ENCODE assay signal across 6 cellular contexts in genomic region chr2:176136375-176137248, GRCh38. TPM values are rescaled to one million over a fixed set of nuclear protein-coding genes. Genes with fewer than 3 reads are reported as not detected.
DNase-seq lines count a peak whose midpoint lies in the region; TF ChIP-seq lines count a peak whose summit lies in the region.

No MANE protein-coding gene starts in this region.

- WGBS in thyroid gland, 2 donors, result 4 to 6% methylated on average over 18 to 50 of the region's 71 CpGs

- H3K4me3 ChIP-seq in fibroblast of villous mesenchyme (ENCODE audit: low read depth, low read length), result peak overlapping the region; percentile 67
- peak overlapping the region in 1 of 3 donors; percentile 31 for H3K4me3 ChIP-seq in thyroid gland (replicated peaks in 1 of 3)

- no peaks in the 10 kb centered on the region for H3K9me3 ChIP-seq in thyroid gland

- TF ChIP-seq CTCF in fibroblast of villous mesenchyme (IDR thresholded peaks at IDR 0.05; ENCODE audit: insufficient read depth, low read depth, low read length) (no peak), thyroid gland (IDR thresholded peaks at IDR 0.05) (no peak)

- no peaks in the 10 kb centered on the region for H3K36me3 ChIP-seq in thyroid gland

- TF ChIP-seq POLR2A in thyroid gland (IDR thresholded peaks at IDR 0.05), result no peak

- peaks cover 76% of the 10 kb centered on the region for H3K27me3 ChIP-seq in thyroid gland

- intact Hi-C loops in thyroid gland (cut with DNase I), result no loop called here

- DNase-seq in activated CD8-positive, alpha-beta memory T cell treated with anti-CD3 and anti-CD28 coated beads, Interleukin-2, amount 50 U/mL, for 48 hours, result peak; percentile 58
- no peak for DNase-seq in activated CD8-positive, alpha-beta memory T cell treated with anti-CD3 and anti-CD28 coated beads for 24 hours
- DNase-seq in fibroblast of villous mesenchyme (ENCODE audit: low read depth), result peak; percentile 66
- DNase-seq in thyroid gland, result no peak
- no peak for DNase-seq in superior temporal gyrus (ENCODE audit: extremely low spot score)
- DNase-seq in hippocampal formation (lab: John Stamatoyannopoulos, UW), result no peak

- peak overlapping the region in 2 of 3 donors; percentile 46 to 69 for H3K27ac ChIP-seq in thyroid gland

- H3K4me1 ChIP-seq in thyroid gland, result peaks cover 0 to 21% of the 10 kb centered on the region in 2 donors

RNA-seq across cellular contexts. Expression of gene HOXD8, which starts 7.1 kb away (rescaled TPM):
- total RNA-seq in fibroblast of villous mesenchyme (11.9 and 15.5 TPM in 2 replicates), thyroid gland (10 to 100 TPM in 2 of 4 donors, 1 to 10 TPM in 2; 4.1 to 24.9 (median 9.9) TPM)

RNA-seq across cellular contexts. Expression of gene HOXD9, which starts 14.1 kb away (rescaled TPM):
- total RNA-seq in fibroblast of villous mesenchyme, result 10.6 and 11.2 TPM in 2 replicates
- total RNA-seq in thyroid gland, result 1 to 10 TPM in 3 of 4 donors, under 1 TPM in 1; 0.83 to 3.9 (median 2.3) TPM

RNA-seq across cellular contexts. Expression of gene HOXD4, which starts 14.7 kb away (rescaled TPM):
- total RNA-seq in fibroblast of villous mesenchyme (5.5 and 7.8 TPM in 2 replicates), thyroid gland (1 to 10 TPM; 1.6 to 4.8 (median 3.3) TPM)

RNA-seq across cellular contexts. Expression of gene HOXD10, which starts 20.0 kb away (rescaled TPM):
- total RNA-seq in fibroblast of villous mesenchyme (39.9 and 58.7 TPM in 2 replicates), thyroid gland (under 1 TPM in 2 of 4 donors, not detected in 2; 0.33 to 0.54 TPM)

RNA-seq across cellular contexts. Expression of gene HOXD3, which starts 20.5 kb away (rescaled TPM):
- total RNA-seq in fibroblast of villous mesenchyme (14.5 and 21.6 TPM in 2 replicates), thyroid gland (1 to 10 TPM in 3 of 4 donors, under 1 TPM in 1; 0.75 to 5.0 (median 3.1) TPM)

Comparison
In these comparisons a context has a peak if more than half of its experiments do, and no peak if none do; other contexts are left out.
1. DNase-seq: peak in activated CD8-positive, alpha-beta memory T cell treated with anti-CD3 and anti-CD28 coated beads, Interleukin-2, amount 50 U/mL, for 48 hours (single experiment) and fibroblast of villous mesenchyme (single experiment); none in activated CD8-positive, alpha-beta memory T cell treated with anti-CD3 and anti-CD28 coated beads for 24 hours (single experiment), thyroid gland (0 of 2), superior temporal gyrus (single experiment) and hippocampal formation (0 of 2).